25 cellular contexts compared by ENCODE assay signal in genomic region chr9:87751869-87752268, GRCh38.
"Had no signal": no experiment of that assay in that cellular context is flagged by ENCODE, and none has a peak within 500 bp of the region (broad histone marks: within the 10 kb centered on the region; RNA-seq: fewer than 3 reads in every experiment).

No MANE protein-coding gene starts in this region.

- H3K36me3 ChIP-seq: heart left ventricle, left ventricle myocardium inferior, prostate gland, sigmoid colon, tibial nerve, upper lobe of right lung, vagina had no signal

- H2AFZ ChIP-seq: parathyroid adenoma had no signal

- H3K27ac ChIP-seq: coronary artery, heart left ventricle, left ventricle myocardium inferior, parathyroid adenoma, prostate gland, sigmoid colon, skin epidermis, testis, tibial nerve, upper lobe of right lung, vagina had no signal

- H3K9me3 ChIP-seq: prostate gland, testis, upper lobe of right lung, vagina had no signal

- H3K79me2 ChIP-seq: parathyroid adenoma had no signal

- FAIRE-seq: endothelial cell of umbilical vein had no signal

- H3K4me3 ChIP-seq: coronary artery, heart left ventricle, left ventricle myocardium inferior, lung, prostate gland, sigmoid colon, skin epidermis, testis, tibial nerve, upper lobe of right lung, vagina had no signal

- H3K27me3 ChIP-seq: sigmoid colon, testis, tibial nerve, upper lobe of right lung, vagina had no signal

- H3K9ac ChIP-seq: parathyroid adenoma had no signal

- H3K4me1 ChIP-seq: parathyroid adenoma, prostate gland, sigmoid colon, testis, tibial nerve, upper lobe of right lung, vagina had no signal

- DNase-seq: effector CD4-positive, alpha-beta T cell; endodermal cell; foreskin melanocyte; heart left ventricle; hippocampal formation; left ventricle myocardium inferior; mesendoderm; naive thymus-derived CD4-positive, alpha-beta T cell; nephron progenitor cell; retina; sigmoid colon; stimulated activated CD4-positive, alpha-beta T cell treated with anti-CD3 and anti-CD28 coated beads, Interleukin-2, amount 100 ng/mL, for 24 hours; stimulated activated CD4-positive, alpha-beta T cell treated with anti-CD3 and anti-CD28 coated beads, Interleukin-4, amount 100 ng/mL, for 4 hours; stimulated activated naive B cell treated with anti-CD40 and anti-IgM and Interleukin-4, amounts not matched to agents 10 μg/mL and 1 μg/mL and 100 μg/mL, for 72 hours; stimulated activated naive CD8-positive, alpha-beta T cell treated with anti-CD3 and anti-CD28 coated beads, Interleukin-15, amount 100 ng/mL, for 72 hours; testis; upper lobe of right lung had no signal
